26 cellular contexts compared by ENCODE assay signal in the genomic region with DNA sequence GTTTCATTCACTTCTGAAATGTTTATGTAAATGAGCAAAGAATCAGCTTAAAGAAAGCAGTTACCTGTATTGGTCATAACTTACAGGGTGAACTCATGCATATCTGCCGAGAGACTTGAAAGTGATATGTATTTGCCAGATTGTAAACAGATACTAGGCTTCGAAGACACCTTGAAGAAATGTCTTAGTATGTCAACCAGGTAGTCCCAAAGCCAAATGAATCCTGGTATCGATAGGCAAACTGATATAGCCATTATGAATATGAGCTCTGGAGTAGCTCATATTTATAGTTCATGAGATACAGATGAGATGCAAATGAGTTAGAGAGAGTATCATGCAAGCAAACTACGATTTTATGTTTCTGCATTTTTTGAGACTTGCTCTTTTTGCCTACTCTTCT. TPM values are rescaled to one million over a fixed set of nuclear protein-coding genes. Genes with fewer than 3 reads are reported as not detected.
"Had no signal": no experiment of that assay in that cellular context is flagged by ENCODE, and none has a peak within 500 bp of the region (broad histone marks: within the 10 kb centered on the region; RNA-seq: fewer than 3 reads in every experiment).

No MANE protein-coding gene starts in this region.

- H3K9me3 ChIP-seq: Peyer's patch, SJSA1 had no signal

- FAIRE-seq: HepG2 had no signal

- DNase-seq: IMR-90; MV-4-11; NCI-H1048; NCI-H1105; NCI-H1417; NCI-H1436 treated with DMSO at 0.1 percent for 48 hours; NCI-H1694; NCI-H187 treated with DMSO at 0.1 percent for 48 hours; NCI-H2029 treated with DMSO at 0.1 percent for 48 hours; NCI-H2171 treated with DMSO at 0.1 percent for 48 hours; NCI-H345; NCI-H446 treated with DMSO at 0.1 percent for 48 hours; NCI-H510A treated with DMSO at 0.1 percent for 48 hours; NCI-H69; NCI-H774; NK-92 treated with Interleukin-12 subunit alpha and Interleukin-12 subunit beta, amount 100 ng/mL, for 24 hours; PC-9; Peyer's patch; Right ventricle myocardium superior; SIG-M5 had no signal

- H3K27me3 ChIP-seq: Peyer's patch, SJSA1 had no signal

- H3K27ac ChIP-seq: KMS-11, PC-9, Peyer's patch, SJSA1, SK-N-MC had no signal

- H3K4me1 ChIP-seq: Peyer's patch, SJSA1 had no signal

- H3K4me3 ChIP-seq: PC-9, Peyer's patch, SJSA1, SK-N-MC had no signal

- H3K9ac ChIP-seq: KMS-11 had no signal

- H3K36me3 ChIP-seq: Peyer's patch, SJSA1 had no signal

- ATAC-seq: HepG2 had no signal

- H3K4me2 ChIP-seq: KMS-11, PC-9 had no signal

- H2AFZ ChIP-seq: PC-9 had no signal

RNA-seq across cellular contexts. Expression of gene RNF182, which starts 55.8 kb away (rescaled TPM):
- total RNA-seq: HepG2, MCF 10A, OCI-LY7, Peyer's patch, Right ventricle myocardium superior had no signal
- polyA plus RNA-seq: HepG2 had no signal
